1 cellular context compared by ENCODE assay signal in genomic region chr15:88654430-88655102, GRCh38.
TF ChIP-seq lines count a peak whose summit lies in the region.

No MANE protein-coding gene starts in this region.

TF ChIP-seq in HepG2, 621 proteins besides CTCF, POLR2A, EP300 and RAD21:
- TF ChIP-seq ZNF629 (CRISPR knock-in tag; conservative IDR thresholded peaks at IDR 0.05) (peak; percentile 59), IKZF1 (IDR thresholded peaks at IDR 0.05) (no peak), ZNF12 (CRISPR knock-in tag; IDR thresholded peaks at IDR 0.05) (no peak), ZNF263 (CRISPR knock-in tag; IDR thresholded peaks at IDR 0.05) (no peak), NCOA2 (CRISPR knock-in tag; IDR thresholded peaks at IDR 0.05) (no peak), ZKSCAN8 (CRISPR knock-in tag; IDR thresholded peaks at IDR 0.05; ENCODE audit: borderline replicate concordance) (no peak)
